ENCODE assay signal across 9 cellular contexts in genomic region chr11:75350743-75351540, GRCh38. TPM values are rescaled to one million over a fixed set of nuclear protein-coding genes. Genes with fewer than 3 reads are reported as not detected.
A peak's percentile ranks its signal among the peaks of the same experiment; 100 is the strongest.
DNase-seq lines count a peak whose midpoint lies in the region; ATAC-seq and TF ChIP-seq lines count a peak whose summit lies in the region.
"Had no signal": no experiment of that assay in that cellular context is flagged by ENCODE, and none has a peak within 500 bp of the region (broad histone marks: within the 10 kb centered on the region; RNA-seq: fewer than 3 reads in every experiment).

No MANE protein-coding gene starts in this region.

- H3K36me3 ChIP-seq in SK-N-SH (replicated peaks in 1 of 2; ENCODE audit: control insufficient read depth in 1 of 2, insufficient read depth in 2 of 2, low read length in 1 of 2) = no peaks in the 10 kb centered on the region
- H3K36me3 ChIP-seq in skeletal muscle tissue (ENCODE audit: control insufficient read depth in 3 of 3, insufficient read depth in 3 of 3, low read length in 3 of 3) = no peaks in the 10 kb centered on the region

- H4K20me1 ChIP-seq in SK-N-SH (ENCODE audit: insufficient read depth) = no peaks in the 10 kb centered on the region

- POLR2A ChIA-PET in SK-N-SH (lab: Yijun Ruan, JAX) = interaction anchor here (1.8 kb wide), 1 partner anchor 11 kb away, joined by 8 read pairs; no protein-coding TSS in a partner anchor

- peak overlapping the region; percentile 60; the same call in 1 of the 2 replicates for H3K9ac ChIP-seq in SK-N-SH
- H3K9ac ChIP-seq in skeletal muscle tissue (ENCODE audit: low read depth in 1 of 3, low read length in 3 of 3) = peak overlapping the region; percentile 57 to 83 (median 65)

- no peaks in the 10 kb centered on the region for H3K9me2 ChIP-seq in SK-N-SH

- H3K79me2 ChIP-seq in SK-N-SH (ENCODE audit: insufficient read depth) = no peaks in the 10 kb centered on the region

- DNase-seq in NCI-H2171 treated with DMSO at 0.1 percent for 48 hours (lab: John Stamatoyannopoulos, UW) = peak; percentile 18
- no peak for DNase-seq in NCI-H2171 (lab: John Stamatoyannopoulos, UW)
- DNase-seq in SK-N-SH = peak; percentile 67
- DNase-seq in astrocyte of the hippocampus (ENCODE audit: low read depth, low spot score) = peak; percentile 55

- H3K27me3 ChIP-seq in SK-N-SH (ENCODE audit: insufficient read depth) (no peaks in the 10 kb centered on the region), skeletal muscle tissue (ENCODE audit: control insufficient read depth in 3 of 3, insufficient read depth in 3 of 3, low read length in 3 of 3) (peaks cover 0 to 4% (median 3%) of the 10 kb centered on the region in 3 donors)

- H3K9me3 ChIP-seq in SK-N-SH = no peaks in the 10 kb centered on the region
- no peaks in the 10 kb centered on the region for H3K9me3 ChIP-seq in skeletal muscle tissue (ENCODE audit: control insufficient read depth in 3 of 3, low read length in 3 of 3)

- peak overlapping the region; percentile 94 for H3K4me2 ChIP-seq in SK-N-SH

- H3K4me1 ChIP-seq in SK-N-SH (ENCODE audit: control insufficient read depth in 1 of 2, insufficient read depth in 2 of 2, low read depth in 1 of 2, low read length in 1 of 2) (peaks cover 25 to 55% of the 10 kb centered on the region in 2 experiments; a peak in 3 of 4 replicates), skeletal muscle tissue (ENCODE audit: control insufficient read depth in 3 of 3, insufficient read depth in 3 of 3, low read length in 3 of 3) (peaks cover 49 to 57% (median 50%) of the 10 kb centered on the region in 3 donors)

- H3K4me3 ChIP-seq in SK-N-SH (ENCODE audit: low read depth in 2 of 2, low read length in 1 of 2) (peak overlapping the region; percentile 64 to 73), iPS-11a (ENCODE audit: low read depth, low read length) (peak overlapping the region; percentile 78), skeletal muscle tissue (ENCODE audit: low read length in 3 of 3) (peak overlapping the region; percentile 71 to 92 (median 73))

- 36% methylated on average over 26 of the region's 47 CpGs for WGBS in SK-N-SH (ENCODE audit: low lambda C conversion rate)

- peak overlapping the region in 1 of 2 experiments; percentile 96; a peak in 1 of 4 replicates for H3K27ac ChIP-seq in SK-N-SH (ENCODE audit: low read depth in 2 of 2, low read length in 1 of 2)
- H3K27ac ChIP-seq in skeletal muscle tissue (ENCODE audit: low read depth, low read length) = peak overlapping the region; percentile 69
- H3K27ac ChIP-seq: epithelial cell of prostate had no signal

- H2AFZ ChIP-seq in SK-N-SH (ENCODE audit: low read depth) = peak overlapping the region; percentile 83; the same call in 1 of the 2 replicates

- TF ChIP-seq EP300 in SK-N-SH (IDR thresholded peaks at IDR 0.05; ENCODE audit: borderline replicate concordance in 1 of 2, low read depth in 1 of 2, low read length in 1 of 2) = no peak

- no peak for ATAC-seq in HG03196 (IDR thresholded peaks at IDR 0.05; ENCODE audit: unreplicated experiment)
- ATAC-seq in HG03354 (IDR thresholded peaks at IDR 0.05; ENCODE audit: poor library complexity, severe bottlenecking, unreplicated experiment) = no peak

- H3F3A ChIP-seq in SK-N-SH (replicated peaks; ENCODE audit: insufficient read depth) = peaks cover 17% of the 10 kb centered on the region

- no peak for TF ChIP-seq RAD21 in SK-N-SH (IDR thresholded peaks at IDR 0.05; ENCODE audit: low read length)

- TF ChIP-seq CTCF in SK-N-SH (IDR thresholded peaks at IDR 0.05) = peak; percentile 13; the same call in 1 of the 2 replicates

- CTCF ChIA-PET in SK-N-SH (lab: Yijun Ruan, JAX) = interaction anchor here (0.6 to 3.6 kb wide), 9 partner anchors 9 to 208 kb away, joined by 3 to 24 read pairs (median 4); no protein-coding TSS in a partner anchor

TF ChIP-seq in SK-N-SH, 30 proteins besides CTCF, POLR2A, EP300 and RAD21:
- 0 out of 2 replicates have a peak, but pooled peaks have one; percentile 19 for TF ChIP-seq MAX (IDR thresholded peaks at IDR 0.05; ENCODE audit: low read depth)
- no peak for TF ChIP-seq REST (IDR thresholded peaks at IDR 0.05; ENCODE audit: low read depth, low read length)
- TF ChIP-seq USF2 (IDR thresholded peaks at IDR 0.05; ENCODE audit: borderline replicate concordance, low read depth, low read length) = no peak
- peak; percentile 67; the same call in 1 of the 2 replicates for TF ChIP-seq MXI1 (IDR thresholded peaks at IDR 0.05; ENCODE audit: low read depth, low read length)

RNA-seq across cellular contexts. Expression of gene ARRB1, which starts 0.5 kb away (rescaled TPM):
- polyA plus RNA-seq in SK-N-SH (2012; rRNA removed) = 6.7 and 7.0 TPM in 2 replicates
- 4.4 and 6.0 TPM in 2 replicates for polyA plus RNA-seq in SK-N-SH (2012; cell fraction: cytosol; rRNA removed)
- polyA plus RNA-seq in SK-N-SH (2012; cell fraction: nucleus; rRNA removed) = 4.8 and 6.6 TPM in 2 replicates
- total RNA-seq in skeletal muscle tissue = 30.3 TPM

RNA-seq across cellular contexts. Expression of gene RPS3, which starts 48.4 kb away (rescaled TPM):
- 4,220 and 4,540 TPM in 2 replicates for polyA plus RNA-seq in SK-N-SH (2012; rRNA removed)
- 4,994 and 6,484 TPM in 2 replicates for polyA plus RNA-seq in SK-N-SH (2012; cell fraction: cytosol; rRNA removed)
- polyA plus RNA-seq in SK-N-SH (2012; cell fraction: nucleus; rRNA removed) = 1,010 and 1,542 TPM in 2 replicates
- 2,115 TPM for total RNA-seq in skeletal muscle tissue
